In genomic region chr3:181739628-181740027, GRCh38 we compare ENCODE assay signal across 20 cellular contexts. TPM values are rescaled to one million over a fixed set of nuclear protein-coding genes. Genes with fewer than 3 reads are reported as not detected.
DNase-seq lines count a peak whose midpoint lies in the region; ATAC-seq and TF ChIP-seq lines count a peak whose summit lies in the region.
"Had no signal": no experiment of that assay in that cellular context is flagged by ENCODE, and none has a peak within 500 bp of the region (broad histone marks: within the 10 kb centered on the region; RNA-seq: fewer than 3 reads in every experiment).

No MANE protein-coding gene starts in this region.

- no peak overlapping the region for H3K27ac ChIP-seq in foreskin keratinocyte
- H3K27ac ChIP-seq: left ventricle myocardium inferior, vagina, VCaP had no signal

- no peak for TF ChIP-seq CTCF in foreskin keratinocyte (conservative IDR thresholded peaks at IDR 0.05)

- H3K4me1 ChIP-seq in foreskin keratinocyte, result no peaks in the 10 kb centered on the region
- H3K4me1 ChIP-seq: left ventricle myocardium inferior, vagina had no signal

- H3K27me3 ChIP-seq in foreskin keratinocyte, result no peaks in the 10 kb centered on the region
- H3K27me3 ChIP-seq: vagina had no signal

- peak; percentile 69 for DNase-seq in COLO829 (ENCODE audit: low spot score)
- DNase-seq in HT1080 (ENCODE audit: low read depth), result peak; percentile 82
- DNase-seq in OCI-M1 (lab: John Stamatoyannopoulos, UW), result peak; percentile 35
- DNase-seq in foreskin keratinocyte, result no peak
- no peak for DNase-seq in activated CD4-positive, alpha-beta T cell treated with anti-CD3 and anti-CD28 coated beads, Interleukin-2, amount 50 U/mL, for 48 hours
- no peak for DNase-seq in NK-92 (lab: John Stamatoyannopoulos, UW; ENCODE audit: unreplicated experiment)
- no peak for DNase-seq in RPMI8226
- no peak for DNase-seq in germinal center (ENCODE audit: low spot score)
- DNase-seq: activated naive CD4-positive, alpha-beta T cell treated with Interleukin-2 at 50 U/mL for 16 hours; CD4-positive, CD25-positive, alpha-beta regulatory T cell; effector memory CD4-positive, alpha-beta T cell; EL; glutamatergic neuron; left ventricle myocardium inferior had no signal

- peak; percentile 43 for ATAC-seq in foreskin keratinocyte
- ATAC-seq: K562, Right ventricle myocardium inferior had no signal

RNA-seq across cellular contexts. Expression of gene SOX2, which starts 27.9 kb away (rescaled TPM):
- total RNA-seq in HT1080 (2014; rRNA removed; shearing (Covaris generic)), result not detected in 2 replicates
- polyA plus RNA-seq in HT1080 (2015; cell fraction: cytosol; rRNA removed), result not detected in 2 replicates
- polyA plus RNA-seq in HT1080 (2015; cell fraction: nucleus; rRNA removed), result 0.14 TPM in 1 of 2 replicates, not detected in the other
- total RNA-seq in foreskin keratinocyte, result 0.07 and 0.32 TPM in 2 replicates
- polyA plus RNA-seq in foreskin keratinocyte, result 0.03 and 0.09 TPM in 2 replicates
- total RNA-seq: CD4-positive, CD25-positive, alpha-beta regulatory T cell; pulmonary artery endothelial cell had no signal
- polyA plus RNA-seq: AG04450; CD4-positive, CD25-positive, alpha-beta regulatory T cell; K562 had no signal

Comparison
In these comparisons a context has a peak if more than half of its experiments do, and no peak if none do; other contexts are left out.
1. DNase-seq: peak in COLO829 (single experiment), HT1080 (single experiment) and OCI-M1 (single experiment); none in foreskin keratinocyte (0 of 2), activated CD4-positive, alpha-beta T cell treated with anti-CD3 and anti-CD28 coated beads, Interleukin-2, amount 50 U/mL, for 48 hours (0 of 2), NK-92 (single experiment), RPMI8226 (single experiment) and germinal center (single experiment).